13 cellular contexts compared by ENCODE assay signal in the genomic region with DNA sequence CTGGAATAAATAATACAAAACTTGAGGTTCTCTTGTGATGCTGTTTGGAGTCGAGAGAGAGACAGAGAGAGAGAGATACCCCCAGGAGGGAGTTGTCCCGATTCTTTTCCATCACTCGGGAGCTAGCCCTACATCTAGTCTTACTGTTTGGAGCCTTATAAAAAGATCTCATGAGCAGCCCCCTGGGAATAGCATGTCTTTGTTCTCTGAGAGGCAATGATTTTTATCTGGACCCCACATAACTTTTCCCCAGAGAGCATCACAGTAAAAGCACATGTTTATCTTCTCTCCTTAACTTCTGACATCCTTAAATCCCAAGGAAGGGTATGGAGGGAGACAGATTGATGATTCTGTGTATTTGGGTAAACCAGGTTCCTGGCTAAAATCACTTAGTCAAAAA.
A peak's percentile ranks its signal among the peaks of the same experiment; 100 is the strongest.
DNase-seq lines count a peak whose midpoint lies in the region; ATAC-seq and TF ChIP-seq lines count a peak whose summit lies in the region.
"Had no signal": no experiment of that assay in that cellular context is flagged by ENCODE, and none has a peak within 500 bp of the region (broad histone marks: within the 10 kb centered on the region; RNA-seq: fewer than 3 reads in every experiment).

No MANE protein-coding gene starts in this region.

- H3K9ac ChIP-seq in SU-DHL-6 (ENCODE audit: low read length): peak overlapping the region; percentile 30
- H3K9ac ChIP-seq in stomach smooth muscle (ENCODE audit: low read length in 2 of 2): no peak overlapping the region

- H4K20me1 ChIP-seq in SU-DHL-6 (ENCODE audit: low read depth, low read length): no peaks in the 10 kb centered on the region

- H3K79me2 ChIP-seq in SU-DHL-6 (ENCODE audit: insufficient read depth, low read length): no peaks in the 10 kb centered on the region

- no peak for DNase-seq in GM12865 (ENCODE audit: low read depth)
- DNase-seq in NCI-H2171 (lab: John Stamatoyannopoulos, UW): no peak
- DNase-seq in NCI-H2227 (lab: John Stamatoyannopoulos, UW; ENCODE audit: unreplicated experiment): no peak
- DNase-seq: activated CD4-positive, alpha-beta T cell treated with anti-CD3 and anti-CD28 coated beads, Interleukin-2, amount 50 U/mL, for 48 hours; KBM-7; NCI-H1048; NCI-H69 had no signal

- no peaks in the 10 kb centered on the region for H3K4me1 ChIP-seq in stomach smooth muscle (ENCODE audit: control insufficient read depth, insufficient read depth, low read length)

- peak overlapping the region; percentile 80 for H3K27ac ChIP-seq in SU-DHL-6 (ENCODE audit: low read depth, low read length)
- H3K27ac ChIP-seq in layer of hippocampus (ENCODE audit: low read depth, low read length): peak overlapping the region; percentile 40
- H3K27ac ChIP-seq in stomach smooth muscle (ENCODE audit: low read length): peak overlapping the region; percentile 19
- H3K27ac ChIP-seq: C4-2B, HL-60 had no signal

- H3K9me2 ChIP-seq in SU-DHL-6 (replicated peaks; ENCODE audit: insufficient read depth, low read length): no peaks in the 10 kb centered on the region

- ATAC-seq in HG03520 (IDR thresholded peaks at IDR 0.05; ENCODE audit: unreplicated experiment): no peak

- H3K9me3 ChIP-seq in SU-DHL-6 (ENCODE audit: insufficient read depth, low read length) (peaks cover 10% of the 10 kb centered on the region; the same call in 1 of the 2 replicates), stomach smooth muscle (ENCODE audit: control insufficient read depth in 2 of 2, low read length in 2 of 2) (no peaks in the 10 kb centered on the region)

- peak overlapping the region; percentile 44 for H2AFZ ChIP-seq in SU-DHL-6 (ENCODE audit: low read depth, low read length, severe bottlenecking)

- H3K36me3 ChIP-seq in SU-DHL-6 (ENCODE audit: low read length): 0 out of 2 replicates have a peak, but pooled peaks cover 9% of the 10 kb centered on the region
- no peaks in the 10 kb centered on the region for H3K36me3 ChIP-seq in stomach smooth muscle (ENCODE audit: control insufficient read depth in 2 of 2, insufficient read depth in 2 of 2, low read length in 2 of 2)

- H3K4me3 ChIP-seq in GM12865 (ENCODE audit: low read depth, low read length) (peak overlapping the region; percentile 54), SU-DHL-6 (ENCODE audit: insufficient read depth, low read length, poor library complexity, severe bottlenecking) (peak overlapping the region; percentile 2), stomach smooth muscle (ENCODE audit: low read length in 2 of 2) (no peak overlapping the region)

- TF ChIP-seq CTCF in GM12865 (IDR thresholded peaks at IDR 0.05; ENCODE audit: insufficient read depth, low read depth, low read length, missing control alignments) (no peak), SU-DHL-6 (IDR thresholded peaks at IDR 0.05; ENCODE audit: insufficient read depth, low read length, poor library complexity, severe bottlenecking) (no peak)

- no peaks in the 10 kb centered on the region for H3K27me3 ChIP-seq in SU-DHL-6 (ENCODE audit: low read length)
- H3K27me3 ChIP-seq in layer of hippocampus (ENCODE audit: control insufficient read depth, insufficient read depth, low read length): no peaks in the 10 kb centered on the region
- H3K27me3 ChIP-seq in stomach smooth muscle (ENCODE audit: control insufficient read depth in 1 of 2, insufficient read depth in 2 of 2, low read length in 2 of 2): no peaks in the 10 kb centered on the region

- peaks cover 43% of the 10 kb centered on the region for H3F3A ChIP-seq in SU-DHL-6 (ENCODE audit: insufficient read depth)

- H3K4me2 ChIP-seq in SU-DHL-6 (ENCODE audit: low read depth, low read length, poor library complexity, severe bottlenecking): peak overlapping the region; percentile 46

Comparison
In these comparisons a context has a peak if more than half of its experiments do, and no peak if none do; other contexts are left out.
1. H3K4me3 ChIP-seq: peak in GM12865 (single experiment) and SU-DHL-6 (single experiment); none in stomach smooth muscle (0 of 2).
2. H3K27ac ChIP-seq: peak in every context shown above with its lines; median percentile 80 in SU-DHL-6; 40 in layer of hippocampus; 19 in stomach smooth muscle.